30 cellular contexts compared by ENCODE assay signal in genomic region chr2:10941383-10941782, GRCh38. TPM values are rescaled to one million over a fixed set of nuclear protein-coding genes. Genes with fewer than 3 reads are reported as not detected.
"Had no signal": no experiment of that assay in that cellular context is flagged by ENCODE, and none has a peak within 500 bp of the region (broad histone marks: within the 10 kb centered on the region; RNA-seq: fewer than 3 reads in every experiment).

No MANE protein-coding gene starts in this region.

- H3K9me3 ChIP-seq: neutrophil, right lobe of liver, uterus had no signal

- H3K27me3 ChIP-seq: neural progenitor cell, right atrium auricular region, right lobe of liver, uterus had no signal

- H3K4me3 Mint-ChIP-seq: immature natural killer cell; naive B cell; natural killer cell; nephron progenitor cell; neural progenitor cell; stimulated activated effector memory CD8-positive, alpha-beta T cell treated with anti-CD3 and anti-CD28 coated beads, Interleukin-12 subunit alpha, Interleukin-12 subunit beta, amount 100 ng/mL, for 72 hours; stimulated activated naive CD8-positive, alpha-beta T cell treated with anti-CD3 and anti-CD28 coated beads, Interleukin-15, Interleukin-2, amounts not matched to agents 100 ng/mL and 50 ng/mL, for 24 hours had no signal

- DNase-seq: hypothalamus; immature natural killer cell; kidney; left colon; left lung; lower lobe of right lung; mammary epithelial cell; mesenchymal stem cell; naive B cell; natural killer cell; nephron progenitor cell; occipital lobe; right lobe of liver; stimulated activated CD4-positive, alpha-beta T cell treated with anti-CD3 and anti-CD28 coated beads, Interleukin-4, amount 100 ng/mL, for 24 hours; stimulated activated naive CD4-positive, alpha-beta T cell; tibial artery; trophoblast cell; uterus had no signal

- H3K27ac ChIP-seq: left lung, lower lobe of right lung, neural progenitor cell, neutrophil, parathyroid adenoma, right atrium auricular region, right lobe of liver, skin epidermis, suprapubic skin, thoracic aorta, tibial artery, uterus had no signal

- H3K4me1 Mint-ChIP-seq: immature natural killer cell; naive B cell; natural killer cell; stimulated activated effector memory CD8-positive, alpha-beta T cell treated with anti-CD3 and anti-CD28 coated beads, Interleukin-12 subunit alpha, Interleukin-12 subunit beta, amount 100 ng/mL, for 72 hours had no signal

- H3K4me3 ChIP-seq: left lung, lower lobe of right lung, neural progenitor cell, right atrium auricular region, right lobe of liver, skin epidermis, suprapubic skin, thoracic aorta, tibial artery, uterus had no signal

- H3K36me3 ChIP-seq: left lung, lower lobe of right lung, neural progenitor cell, neutrophil, right atrium auricular region, right lobe of liver, suprapubic skin, thoracic aorta, tibial artery, uterus had no signal

- H3K36me3 Mint-ChIP-seq: neural progenitor cell; stimulated activated effector memory CD8-positive, alpha-beta T cell treated with anti-CD3 and anti-CD28 coated beads, Interleukin-12 subunit alpha, Interleukin-12 subunit beta, amount 100 ng/mL, for 72 hours had no signal

- H3K27ac Mint-ChIP-seq: immature natural killer cell; naive B cell; natural killer cell; nephron progenitor cell; neural progenitor cell; stimulated activated effector memory CD8-positive, alpha-beta T cell treated with anti-CD3 and anti-CD28 coated beads, Interleukin-12 subunit alpha, Interleukin-12 subunit beta, amount 100 ng/mL, for 72 hours; stimulated activated naive CD8-positive, alpha-beta T cell treated with anti-CD3 and anti-CD28 coated beads, Interleukin-15, Interleukin-2, amounts not matched to agents 100 ng/mL and 50 ng/mL, for 24 hours had no signal

- ATAC-seq: left colon; left lung; lower lobe of right lung; natural killer cell; right lobe of liver; stimulated activated effector memory CD8-positive, alpha-beta T cell treated with anti-CD3 and anti-CD28 coated beads, Interleukin-12 subunit alpha, Interleukin-12 subunit beta, amount 100 ng/mL, for 72 hours had no signal

- H3K4me1 ChIP-seq: left lung, lower lobe of right lung, neural progenitor cell, parathyroid adenoma, right atrium auricular region, right lobe of liver, suprapubic skin, tibial artery, uterus had no signal

RNA-seq across cellular contexts. Expression of gene KCNF1, which starts 29.6 kb away (rescaled TPM):
- total RNA-seq: left lung, lower lobe of right lung, natural killer cell, osteocyte, renal cortical epithelial cell, right lobe of liver, subcutaneous adipose tissue, suprapubic skin, thoracic aorta had no signal
